ENCODE assay signal across 2 cellular contexts in genomic region chr1:201480231-201481003, GRCh38.
TF ChIP-seq lines count a peak whose summit lies in the region.

No MANE protein-coding gene starts in this region.

TF ChIP-seq in WTC11, 78 proteins besides CTCF, POLR2A, EP300 and RAD21:
- TF ChIP-seq NFATC4 (CRISPR knock-in tag; IDR thresholded peaks at IDR 0.05) = no peak
- TF ChIP-seq ATF2 (CRISPR knock-in tag; IDR thresholded peaks at IDR 0.05; ENCODE audit: borderline replicate concordance, low read depth) = no peak
- TF ChIP-seq ZNF263 (CRISPR knock-in tag; IDR thresholded peaks at IDR 0.05; ENCODE audit: low read depth) = no peak
- no peak for TF ChIP-seq E2F4 (CRISPR knock-in tag; IDR thresholded peaks at IDR 0.05; ENCODE audit: borderline replicate concordance, low read depth)
- TF ChIP-seq ESRRA (CRISPR knock-in tag; IDR thresholded peaks at IDR 0.05; ENCODE audit: borderline replicate concordance) = no peak

TF ChIP-seq in HepG2, 621 proteins besides CTCF, POLR2A, EP300 and RAD21:
- TF ChIP-seq MYPOP (CRISPR knock-in tag; IDR thresholded peaks at IDR 0.05) (peak; percentile 58; the same call in 1 of the 2 replicates), ZNF382 (CRISPR knock-in tag; IDR thresholded peaks at IDR 0.05; ENCODE audit: borderline replicate concordance) (no peak), MAFK (conservative IDR thresholded peaks at IDR 0.05 in 1 of 2, IDR thresholded peaks at IDR 0.05 in 1 of 2; ENCODE audit: low read length in 2 of 2) (no peak), KLF12 (CRISPR knock-in tag; IDR thresholded peaks at IDR 0.05; ENCODE audit: borderline replicate concordance) (peak; percentile 49; the same call in 1 of the 2 replicates), SP5 (CRISPR knock-in tag; IDR thresholded peaks at IDR 0.05; ENCODE audit: borderline replicate concordance, low read depth) (no peak), ZNF704 (CRISPR knock-in tag; IDR thresholded peaks at IDR 0.05; ENCODE audit: borderline replicate concordance) (0 out of 2 replicates have a peak, but pooled peaks have one; percentile 20), ZNF770 (CRISPR knock-in tag; IDR thresholded peaks at IDR 0.05) (peak; percentile 85), RFXAP (CRISPR knock-in tag; IDR thresholded peaks at IDR 0.05; ENCODE audit: borderline replicate concordance) (0 out of 2 replicates have a peak, but pooled peaks have one; percentile 14), PATZ1 (CRISPR knock-in tag; IDR thresholded peaks at IDR 0.05) (0 out of 2 replicates have a peak, but pooled peaks have one; percentile 27), BRF2 (CRISPR knock-in tag; IDR thresholded peaks at IDR 0.05) (no peak), MAZ (IDR thresholded peaks at IDR 0.05; ENCODE audit: borderline replicate concordance, low read depth, low read length) (no peak), MAZ (CRISPR knock-in tag; IDR thresholded peaks at IDR 0.05; ENCODE audit: low read depth) (no peak)
